20 cellular contexts compared by ENCODE assay signal in the genomic region with DNA sequence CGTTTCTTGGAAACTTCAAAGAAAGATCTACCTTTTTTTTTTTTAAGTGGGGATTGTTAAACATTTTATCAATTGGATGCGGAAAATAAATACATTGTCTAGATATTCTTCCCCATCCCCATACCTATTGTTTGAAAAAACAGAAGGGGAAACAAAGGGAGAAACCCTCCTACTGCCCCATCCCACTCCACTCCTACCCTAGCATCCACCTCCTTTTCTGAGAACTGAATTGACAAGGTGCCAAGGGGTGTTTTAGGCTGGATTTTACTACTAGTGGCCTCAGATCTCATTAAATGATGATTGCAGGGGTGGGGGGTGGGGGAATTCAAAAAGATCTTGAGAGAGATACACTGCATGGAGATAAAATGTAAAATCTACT. TPM values are rescaled to one million over a fixed set of nuclear protein-coding genes. Genes with fewer than 3 reads are reported as not detected.
A peak's percentile ranks its signal among the peaks of the same experiment; 100 is the strongest.
DNase-seq lines count a peak whose midpoint lies in the region; ATAC-seq, FAIRE-seq and TF ChIP-seq lines count a peak whose summit lies in the region.
"Had no signal": no experiment of that assay in that cellular context is flagged by ENCODE, and none has a peak within 500 bp of the region (broad histone marks: within the 10 kb centered on the region; RNA-seq: fewer than 3 reads in every experiment).

No MANE protein-coding gene starts in this region.

- H3K4me3 ChIP-seq in HUES6 (ENCODE audit: low read depth, low read length) (peak overlapping the region; percentile 99; the same call in 1 of the 2 replicates), K562 (0 out of 2 replicates have a peak overlapping the region, but pooled peaks have one; percentile 81), left lung (no peak overlapping the region)

- peak overlapping the region; percentile 93 for H3K4me3 Mint-ChIP-seq in T-helper 1 cell treated with Interleukin-12 subunit alpha and Interleukin-12 subunit beta and Interleukin-4 antibody, amounts not matched to agents 30 μg/mL and 1 μg/mL, for 36 hours
- H3K4me3 Mint-ChIP-seq in natural killer cell treated with Interleukin-12 subunit alpha and Interleukin-12 subunit beta and Interleukin-15 and Interleukin-18, amount 100 ng/mL, for 72 hours: peak overlapping the region; percentile 92

- H2AFZ ChIP-seq in K562 (ENCODE audit: low read depth, low read length): no peak overlapping the region

- H3K9me3 Mint-ChIP-seq in T-helper 1 cell treated with Interleukin-12 subunit alpha and Interleukin-12 subunit beta and Interleukin-4 antibody, amounts not matched to agents 30 μg/mL and 1 μg/mL, for 36 hours: no peaks in the 10 kb centered on the region
- H3K9me3 Mint-ChIP-seq in natural killer cell treated with Interleukin-12 subunit alpha and Interleukin-12 subunit beta and Interleukin-15 and Interleukin-18, amount 100 ng/mL, for 72 hours: no peaks in the 10 kb centered on the region
- H3K9me3 Mint-ChIP-seq: HFFc6 had no signal

- POLR2A ChIA-PET in K562 (lab: Yijun Ruan, JAX): interaction anchor here (0.7 to 7.8 kb wide), 6 partner anchors 8 to 46 kb away, joined by 3 to 47 read pairs (median 4); no protein-coding TSS in a partner anchor

- peak overlapping the region; percentile 90 for H3K4me2 ChIP-seq in K562 (ENCODE audit: insufficient read depth, low read length)

- peaks cover 20% of the 10 kb centered on the region for H3K27me3 Mint-ChIP-seq in T-helper 1 cell treated with Interleukin-12 subunit alpha and Interleukin-12 subunit beta and Interleukin-4 antibody, amounts not matched to agents 30 μg/mL and 1 μg/mL, for 36 hours (ENCODE audit: low read depth)
- H3K27me3 Mint-ChIP-seq in natural killer cell treated with Interleukin-12 subunit alpha and Interleukin-12 subunit beta and Interleukin-15 and Interleukin-18, amount 100 ng/mL, for 72 hours: peaks cover 0 to 10% of the 10 kb centered on the region in 2 donors

- H3K9ac ChIP-seq in HUES6 (ENCODE audit: low read length): no peak overlapping the region
- peak overlapping the region in 1 of 2 experiments; percentile 76; a peak in 1 of 4 replicates for H3K9ac ChIP-seq in K562 (ENCODE audit: insufficient read depth in 1 of 2, low read depth in 2 of 2, low read length in 2 of 2)

- H3K36me3 ChIP-seq in HUES6 (ENCODE audit: control insufficient read depth, insufficient read depth, low read length): no peaks in the 10 kb centered on the region
- peaks cover 15% of the 10 kb centered on the region; the same call in 1 of the 3 replicates for H3K36me3 ChIP-seq in K562 (ENCODE audit: control insufficient read depth, insufficient read depth, low read length)
- no peaks in the 10 kb centered on the region for H3K36me3 ChIP-seq in left lung
- H3K36me3 ChIP-seq: heart left ventricle had no signal

- H3K27me3 ChIP-seq in HUES6 (ENCODE audit: control insufficient read depth, insufficient read depth, low read length) (peaks cover 29% of the 10 kb centered on the region), K562 (ENCODE audit: control insufficient read depth in 2 of 2, insufficient read depth in 2 of 2, low read length in 2 of 2) (no peaks in the 10 kb centered on the region), left lung (peaks cover 23 to 62% of the 10 kb centered on the region in 2 donors)
- H3K27me3 ChIP-seq: testis had no signal

- in situ Hi-C loops in K562 (cut with MboI): no loop called here

- WGBS in K562 (ENCODE audit: insufficient coverage, low coverage, missing lambda C conversion rate): 40% methylated on average over 2 of the region's 2 CpGs

- CTCF ChIA-PET in K562 (lab: Yijun Ruan, JAX; ENCODE audit: low intra/inter-chr PET ratio): interaction anchor here (0.6 kb wide), 1 partner anchor 90 kb away, joined by 3 read pairs; no protein-coding TSS in a partner anchor

- TF ChIP-seq POLR2A in K562 (conservative IDR thresholded peaks at IDR 0.05): no peak

- DNase-seq in T-helper 1 cell: no peak
- DNase-seq in K562 (ENCODE audit: extremely low read depth in 1 of 4, low spot score in 3 of 4): no peak
- DNase-seq in natural killer cell treated with Interleukin-12 subunit alpha and Interleukin-12 subunit beta and Interleukin-15 and Interleukin-18, amount 100 ng/mL, for 72 hours (ENCODE audit: low spot score): no peak
- DNase-seq in urothelium cell line (ENCODE audit: low spot score): no peak
- no peak for DNase-seq in stimulated activated CD4-positive, alpha-beta T cell treated with anti-CD3 and anti-CD28 coated beads, Interleukin-4, amount 100 ng/mL, for 24 hours
- DNase-seq in left lung: no peak
- DNase-seq: 8988T; amniotic stem cell; heart left ventricle; HFFc6; KG1; left cardiac atrium; NCI-H1105 treated with DMSO at 0.1 percent for 48 hours; psoas muscle; stimulated activated CD4-positive, alpha-beta T cell treated with anti-CD3 and anti-CD28 coated beads, Interleukin-12 subunit alpha, Interleukin-12 subunit beta, amount 100 ng/mL, for 4 hours; testis had no signal

- H3K27ac Mint-ChIP-seq in T-helper 1 cell treated with Interleukin-12 subunit alpha and Interleukin-12 subunit beta and Interleukin-4 antibody, amounts not matched to agents 30 μg/mL and 1 μg/mL, for 36 hours: no peak overlapping the region
- peak overlapping the region in 1 of 2 donors; percentile 68 for H3K27ac Mint-ChIP-seq in natural killer cell treated with Interleukin-12 subunit alpha and Interleukin-12 subunit beta and Interleukin-15 and Interleukin-18, amount 100 ng/mL, for 72 hours
- H3K27ac Mint-ChIP-seq: HFFc6 had no signal

- H3K4me1 ChIP-seq in HUES6 (ENCODE audit: control insufficient read depth, insufficient read depth, low read length): peaks cover 27% of the 10 kb centered on the region
- H3K4me1 ChIP-seq in K562 (replicated peaks in 1 of 2; ENCODE audit: control insufficient read depth in 2 of 2, insufficient read depth in 2 of 2, low read length in 2 of 2): peaks cover 22 to 35% of the 10 kb centered on the region in 2 experiments
- H3K4me1 ChIP-seq in left lung: peaks cover 0 to 24% of the 10 kb centered on the region in 2 donors
- H3K4me1 ChIP-seq: psoas muscle had no signal

- TF ChIP-seq EP300 in K562 (IDR thresholded peaks at IDR 0.05; ENCODE audit: low read length): no peak

- peaks cover 2% of the 10 kb centered on the region for H3K36me3 Mint-ChIP-seq in T-helper 1 cell treated with Interleukin-12 subunit alpha and Interleukin-12 subunit beta and Interleukin-4 antibody, amounts not matched to agents 30 μg/mL and 1 μg/mL, for 36 hours (ENCODE audit: low read depth)
- H3K36me3 Mint-ChIP-seq in natural killer cell treated with Interleukin-12 subunit alpha and Interleukin-12 subunit beta and Interleukin-15 and Interleukin-18, amount 100 ng/mL, for 72 hours: no peaks in the 10 kb centered on the region

- ATAC-seq in K562 (no peak), left lung (no peak)
- ATAC-seq in natural killer cell treated with Interleukin-12 subunit alpha and Interleukin-12 subunit beta and Interleukin-15 and Interleukin-18, amount 100 ng/mL, for 72 hours: no peak
- ATAC-seq: esophagus mucosa, heart left ventricle, left cardiac atrium, psoas muscle had no signal

- BruUV-seq in K562 (replicated peaks; lab: Mats Ljungman, UMichigan): no TSS peak

- H3K4me1 Mint-ChIP-seq in T-helper 1 cell treated with Interleukin-12 subunit alpha and Interleukin-12 subunit beta and Interleukin-4 antibody, amounts not matched to agents 30 μg/mL and 1 μg/mL, for 36 hours (ENCODE audit: low read depth): peaks cover 17% of the 10 kb centered on the region
- H3K4me1 Mint-ChIP-seq in natural killer cell treated with Interleukin-12 subunit alpha and Interleukin-12 subunit beta and Interleukin-15 and Interleukin-18, amount 100 ng/mL, for 72 hours (ENCODE audit: low read depth in 2 of 2): peaks cover 19 to 33% of the 10 kb centered on the region in 2 donors

- peaks cover 45% of the 10 kb centered on the region for H3K79me2 ChIP-seq in K562 (ENCODE audit: control insufficient read depth, insufficient read depth, low read length)

- no peaks in the 10 kb centered on the region for H3K9me3 ChIP-seq in HUES6 (ENCODE audit: control insufficient read depth, insufficient read depth, low read depth, low read length)
- no peaks in the 10 kb centered on the region for H3K9me3 ChIP-seq in K562 (replicated peaks; ENCODE audit: control insufficient read depth, insufficient read depth, low read depth, low read length)
- no peaks in the 10 kb centered on the region for H3K9me3 ChIP-seq in left lung
- H3K9me3 ChIP-seq: heart left ventricle, psoas muscle, testis had no signal

- FAIRE-seq in K562 (lab: Jason Lieb, UNC): no peak
- no peak for FAIRE-seq in urothelium cell line (lab: Jason Lieb, UNC)
- FAIRE-seq: colon had no signal

- no peak for TF ChIP-seq RAD21 in K562 (CRISPR knock-in tag; conservative IDR thresholded peaks at IDR 0.05 in 1 of 2, IDR thresholded peaks at IDR 0.05 in 1 of 2)

- no peaks in the 10 kb centered on the region for H3K9me1 ChIP-seq in K562 (ENCODE audit: control insufficient read depth, insufficient read depth, low read length)

- TF ChIP-seq CTCF in K562 (IDR thresholded peaks at IDR 0.05 in 2 of 3, conservative IDR thresholded peaks at IDR 0.05 in 1 of 3; ENCODE audit: insufficient read depth in 2 of 3, low read depth in 1 of 3, low read length in 3 of 3): no peak
- no peak for TF ChIP-seq CTCF in left lung (IDR thresholded peaks at IDR 0.05)

- no peaks in the 10 kb centered on the region; the same call in 1 of the 2 replicates for H4K20me1 ChIP-seq in K562 (replicated peaks; ENCODE audit: control insufficient read depth, insufficient read depth, low read length)

- H3K27ac ChIP-seq in HUES6 (ENCODE audit: low read depth, low read length) (no peak overlapping the region), K562 (ENCODE audit: extremely low read depth, low read depth, low read length) (no peak overlapping the region), left lung (no peak overlapping the region)
- H3K27ac ChIP-seq: heart left ventricle, psoas muscle, testis had no signal

- intact Hi-C loops in K562 (cut with micrococcal nuclease): loop anchor here (5.0 kb wide), 1 partner anchor 114 kb away; a partner anchor contains a TSS
- intact Hi-C loops in left lung (cut with DNase I): no loop called here

RNA-seq across cellular contexts. Expression of a gene that starts 2.6 kb away (rescaled TPM):
- total RNA-seq in K562 (2011; cell fraction: chromatin; rRNA removed; ENCODE audit: low replicate concordance): 1.1 and 4.5 TPM in 2 replicates
- 1.5 and 4.3 TPM in 2 replicates for total RNA-seq in K562 (2011; cell fraction: nucleolus; rRNA removed)
- total RNA-seq in K562 (2011; cell fraction: nucleoplasm; rRNA removed): 3.6 and 4.0 TPM in 2 replicates
- 20.6 and 23.1 TPM in 2 replicates for total RNA-seq in K562 (2014; rRNA removed)
- total RNA-seq in K562 (2014; rRNA removed; fragmentation: Illumina TruSeq; extraction: Trizol): 20.4 and 21.6 TPM in 2 replicates
- total RNA-seq in K562 (2015; rRNA removed; fragmentation: Illumina TruSeq; extraction: Trizol): 29.3 and 32.2 TPM in 2 replicates
- total RNA-seq in K562 (2021): 21.1 and 22.5 TPM in 2 replicates
- 0.46 and 0.49 TPM in 2 replicates for polyA plus RNA-seq in K562 (2011; rRNA removed)
- polyA plus RNA-seq in K562 (2011; cell fraction: cytosol; rRNA removed): 0.25 and 0.43 TPM in 2 replicates
- 0.14 and 0.31 TPM in 2 replicates for polyA plus RNA-seq in K562 (2011; cell fraction: nucleus; rRNA removed)
- polyA plus RNA-seq in K562 (2012): 20.5 and 30.0 TPM in 2 replicates
- polyA plus RNA-seq in K562 (2014; fragmentation: Illumina TruSeq; extraction: Trizol): 31.1 and 32.4 TPM in 2 replicates
- 1 to 10 TPM; 5.2 to 8.5 TPM for polyA plus RNA-seq in K562 (2014; fragmentation: Nextera tagmentation; extraction: Ambion mirVana)
- 17.8 and 21.5 TPM in 2 replicates for polyA plus RNA-seq in K562 (2014; rRNA removed)
- polyA minus RNA-seq in K562 (2011; rRNA and poly(A)+ RNA removed): 0.56 and 0.72 TPM in 2 replicates
- polyA minus RNA-seq in K562 (2011; cell fraction: cytosol; rRNA and poly(A)+ RNA removed): 0.64 TPM in 1 of 2 replicates, not detected in the other
- 0.40 and 1.3 TPM in 2 replicates for polyA minus RNA-seq in K562 (2011; cell fraction: nucleus; rRNA and poly(A)+ RNA removed)
- total RNA-seq in natural killer cell treated with Interleukin-12 subunit alpha and Interleukin-12 subunit beta and Interleukin-15 and Interleukin-18, amount 100 ng/mL, for 72 hours: 1 to 10 TPM; 1.9 to 7.2 TPM
- total RNA-seq in left lung: under 1 TPM; 0.73 to 0.97 TPM

Comparison
In these comparisons a context has a peak if more than half of its experiments do, and no peak if none do; other contexts are left out.
1. H3K4me3 ChIP-seq: peak in HUES6 (single experiment) and K562 (single experiment); none in left lung (0 of 2).